36 cellular contexts compared by ENCODE assay signal in the genomic region with DNA sequence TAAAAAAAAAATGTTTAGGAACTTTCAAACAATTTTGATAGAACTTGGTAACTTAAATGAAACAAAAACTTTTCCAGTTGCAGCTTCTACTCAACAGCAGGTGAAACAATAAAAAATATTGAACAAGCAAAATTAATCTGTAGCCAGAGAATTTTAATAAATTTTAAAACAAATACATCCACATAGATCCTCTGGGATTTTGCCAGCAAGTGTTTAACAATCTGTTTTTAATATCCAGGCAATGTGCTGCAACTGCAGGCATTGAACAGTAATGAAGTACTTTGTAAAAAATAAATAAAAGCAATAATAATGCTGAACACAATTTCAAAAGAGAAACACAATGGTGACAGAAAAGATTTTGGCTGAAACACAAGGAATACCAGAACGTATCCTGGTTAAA.
"Had no signal": no experiment of that assay in that cellular context is flagged by ENCODE, and none has a peak within 500 bp of the region (broad histone marks: within the 10 kb centered on the region; RNA-seq: fewer than 3 reads in every experiment).

No MANE protein-coding gene starts in this region.

- H3K27ac ChIP-seq: Peyer's patch, SJSA1, WERI-Rb-1 had no signal

- DNase-seq: activated CD4-positive, alpha-beta memory T cell treated with anti-CD3 and anti-CD28 coated beads, Interleukin-2, amount 10 ng/mL, durations not matched to agents 7 days and 5 days; activated CD4-positive, alpha-beta T cell treated with anti-CD3 and anti-CD28 coated beads for 1 hour; activated CD4-positive, alpha-beta T cell treated with anti-CD3 and anti-CD28 coated beads for 48 hours; activated CD4-positive, CD25-positive, alpha-beta regulatory T cell; activated CD8-positive, alpha-beta memory T cell treated with anti-CD3 and anti-CD28 coated beads for 24 hours; activated CD8-positive, alpha-beta memory T cell treated with anti-CD3 and anti-CD28 coated beads, Interleukin-2, amount 10 ng/mL, durations not matched to agents 7 days and 5 days; activated CD8-positive, alpha-beta memory T cell treated with anti-CD3 and anti-CD28 coated beads, Interleukin-2, amount 50 U/mL, for 48 hours; activated effector memory CD4-positive, alpha-beta T cell treated with Interleukin-2 at 50 U/mL for 16 hours; activated naive CD4-positive, alpha-beta T cell treated with anti-CD3 and anti-CD28 coated beads, Interleukin-2, amount 10 ng/mL, durations not matched to agents 7 days and 5 days; activated naive CD8-positive, alpha-beta T cell treated with anti-CD3 and anti-CD28 coated beads, Interleukin-2, amount 50 U/mL, for 24 hours; activated T-cell treated with anti-CD3 and anti-CD28 coated beads, Interleukin-2, amount 50 U/mL, for 48 hours; anterior cingulate cortex; central memory CD4-positive, alpha-beta T cell; Kasumi-1; KG1; MM.1S; MV-4-11; NCI-H1092; NCI-H1436 treated with DMSO at 0.1 percent for 48 hours; NCI-H1694 treated with DMSO at 0.1 percent for 48 hours; NCI-H2029; NCI-H226; NCI-H510A; NCI-H526; NCI-H748 treated with DMSO at 0.1 percent for 48 hours; NK-92 treated with Interleukin-12 subunit alpha and Interleukin-12 subunit beta, amount 100 ng/mL, for 24 hours; PC-3; Peyer's patch; RPMI8226; SHP77 treated with DMSO at 0.1 percent for 48 hours; SW 1271; T-helper 1 cell; T-helper 2 cell; T-helper 9 cell; WERI-Rb-1 had no signal

- H3K4me1 ChIP-seq: Peyer's patch, SJSA1 had no signal

- H3K9me3 ChIP-seq: Peyer's patch, SJSA1 had no signal

- H3K36me3 ChIP-seq: Peyer's patch, SJSA1, WERI-Rb-1 had no signal

- H3K27me3 ChIP-seq: Peyer's patch, SJSA1 had no signal

- H3K4me3 ChIP-seq: Peyer's patch, SJSA1 had no signal

- ATAC-seq: activated CD8-positive, alpha-beta memory T cell treated with anti-CD3 and anti-CD28 coated beads, Interleukin-2, amount 10 ng/mL, durations not matched to agents 7 days and 5 days; activated naive CD8-positive, alpha-beta T cell treated with anti-CD3 and anti-CD28 coated beads, Interleukin-2, amount 50 U/mL, for 24 hours had no signal
